Comparison of ENCODE assay signal across 8 cellular contexts in genomic region chr12:39619660-39620433, GRCh38. TPM values are rescaled to one million over a fixed set of nuclear protein-coding genes. Genes with fewer than 3 reads are reported as not detected.
DNase-seq lines count a peak whose midpoint lies in the region; ATAC-seq, FAIRE-seq and TF ChIP-seq lines count a peak whose summit lies in the region.

Gene ABCD2, minus strand, starts transcription at chr12:39619803. Its CDS starts 188 bp downstream, at chr12:39619615.

- H3K36me3 ChIP-seq in PC-9 (ENCODE audit: low read depth): no peaks in the 10 kb centered on the region
- H3K36me3 ChIP-seq in fibroblast of lung (ENCODE audit: control insufficient read depth, insufficient read depth, low read length): no peaks in the 10 kb centered on the region

- no peaks in the 10 kb centered on the region for H3K9me3 Mint-ChIP-seq in activated T-cell treated with anti-CD3 and anti-CD28 coated beads, Interleukin-2, amount 50 U/mL, for 4 hours
- H3K9me3 Mint-ChIP-seq in naive B cell: no peaks in the 10 kb centered on the region

- H3K27me3 ChIP-seq in PC-9 (ENCODE audit: insufficient read depth, low read depth) (no peaks in the 10 kb centered on the region), fibroblast of lung (ENCODE audit: control insufficient read depth, insufficient read depth, low read length) (no peaks in the 10 kb centered on the region)

- H3K36me3 Mint-ChIP-seq in activated T-cell treated with anti-CD3 and anti-CD28 coated beads, Interleukin-2, amount 50 U/mL, for 4 hours (ENCODE audit: insufficient read depth): no peaks in the 10 kb centered on the region
- no peaks in the 10 kb centered on the region for H3K36me3 Mint-ChIP-seq in naive B cell

- BruUV-seq in PC-9 (replicated peaks; lab: Mats Ljungman, UMichigan): no TSS peak

- H3K4me3 Mint-ChIP-seq in activated T-cell treated with anti-CD3 and anti-CD28 coated beads, Interleukin-2, amount 50 U/mL, for 4 hours: no peak within 1 kb of the TSS
- H3K4me3 Mint-ChIP-seq in naive B cell: peak within 1 kb of the TSS in 2 of 8 donors; percentile 28 to 57

- peak; percentile 85 for ATAC-seq in GM21423 (IDR thresholded peaks at IDR 0.05; ENCODE audit: unreplicated experiment)
- peak; percentile 77 to 79 for ATAC-seq in activated T-cell treated with anti-CD3 and anti-CD28 coated beads, Interleukin-2, amount 50 U/mL, for 4 hours
- ATAC-seq in naive B cell (ENCODE audit: low read depth in 2 of 2): peak; percentile 90 to 92

- no peak within 1 kb of the TSS for H3K9ac ChIP-seq in fibroblast of lung (ENCODE audit: insufficient read depth, low read length)

- TF ChIP-seq CTCF in D721Med (IDR thresholded peaks at IDR 0.05; ENCODE audit: insufficient read depth, missing control alignments) (peak; percentile 11), PC-9 (conservative IDR thresholded peaks at IDR 0.05) (peak; percentile 26; the same call in 1 of the 2 replicates), fibroblast of lung (conservative IDR thresholded peaks at IDR 0.05 in 1 of 2, IDR thresholded peaks at IDR 0.05 in 1 of 2; ENCODE audit: low read depth in 1 of 2, low read length in 2 of 2) (peak in 1 of 2 donors; percentile 6)

- intact Hi-C loops in PC-9 (cut with micrococcal nuclease; ENCODE audit: unreplicated experiment): no loop called here

- FAIRE-seq in D721Med (lab: Jason Lieb, UNC) (no peak), HTR-8/SVneo (lab: Jason Lieb, UNC) (no peak)

- peak within 1 kb of the TSS; percentile 89 for H2AFZ ChIP-seq in PC-9
- peak within 1 kb of the TSS; percentile 90 for H2AFZ ChIP-seq in fibroblast of lung (ENCODE audit: low read length)

- no peaks in the 10 kb centered on the region for H3K9me2 ChIP-seq in PC-9 (ENCODE audit: insufficient read depth)

- H3K79me2 ChIP-seq in PC-9 (ENCODE audit: low read depth) (no peaks in the 10 kb centered on the region), fibroblast of lung (ENCODE audit: control insufficient read depth, insufficient read depth, low read length) (no peaks in the 10 kb centered on the region)

- H3K4me2 ChIP-seq in PC-9 (peak within 1 kb of the TSS; percentile 85), fibroblast of lung (ENCODE audit: extremely low read depth, insufficient read depth, low read length) (peak within 1 kb of the TSS; percentile 87)

- no peaks in the 10 kb centered on the region for H3F3A ChIP-seq in PC-9 (ENCODE audit: insufficient read depth, low read depth)

- H3K4me3 ChIP-seq in PC-9: peak within 1 kb of the TSS; percentile 68
- H3K4me3 ChIP-seq in fibroblast of lung (replicated peaks in 1 of 4; ENCODE audit: control extremely low read depth in 1 of 4, insufficient read depth in 1 of 4, low read depth in 3 of 4, low read length in 4 of 4): peak within 1 kb of the TSS; percentile 55 to 92 (median 65)

- DNase-seq in D721Med (ENCODE audit: insufficient read length, low spot score) (no peak), HTR-8/SVneo (ENCODE audit: insufficient read length, low spot score) (peak; percentile 27), PC-9 (peak in 1 of 2 experiments; percentile 37), fibroblast of lung (ENCODE audit: low read depth in 2 of 2) (peak; percentile 86 to 90), naive B cell (peak; percentile 72)
- DNase-seq in activated T-cell treated with anti-CD3 and anti-CD28 coated beads, Interleukin-2, amount 50 U/mL, for 4 hours: peak; percentile 53
- peak; percentile 62 to 88 (median 81) for DNase-seq in stimulated activated naive CD4-positive, alpha-beta T cell (lab: John Stamatoyannopoulos, UW)

- H3K27ac ChIP-seq in PC-9 (no peak within 1 kb of the TSS), fibroblast of lung (ENCODE audit: insufficient read depth, low read length) (peak within 1 kb of the TSS; percentile 22)

- H4K20me1 ChIP-seq in PC-9 (ENCODE audit: insufficient read depth) (no peaks in the 10 kb centered on the region), fibroblast of lung (ENCODE audit: control insufficient read depth, extremely low read depth, insufficient read depth, low read length) (no peaks in the 10 kb centered on the region)

- H3K9me3 ChIP-seq in PC-9 (ENCODE audit: insufficient read depth, low read depth) (no peaks in the 10 kb centered on the region), fibroblast of lung (ENCODE audit: control insufficient read depth, insufficient read depth, low read depth, low read length) (no peaks in the 10 kb centered on the region)

- peak within 1 kb of the TSS in 4 of 6 donors; percentile 8 to 93 (median 50) for H3K27ac Mint-ChIP-seq in naive B cell

- H3K4me1 Mint-ChIP-seq in activated T-cell treated with anti-CD3 and anti-CD28 coated beads, Interleukin-2, amount 50 U/mL, for 4 hours (ENCODE audit: low read depth): peaks cover 59% of the 10 kb centered on the region
- peaks cover 7 to 13% (median 9%) of the 10 kb centered on the region in 3 donors for H3K4me1 Mint-ChIP-seq in naive B cell

- POLR2A ChIA-PET in PC-9 (lab: Charles Lee; ENCODE audit: unreplicated experiment): interaction anchor here (0.6 kb wide), 3 partner anchors 107 to 295 kb away, joined by 3 to 12 read pairs (median 9); no protein-coding TSS in a partner anchor

- H3K27me3 Mint-ChIP-seq in activated T-cell treated with anti-CD3 and anti-CD28 coated beads, Interleukin-2, amount 50 U/mL, for 4 hours (ENCODE audit: low read depth): no peaks in the 10 kb centered on the region
- H3K27me3 Mint-ChIP-seq in naive B cell: no peaks in the 10 kb centered on the region

- H3K4me1 ChIP-seq in PC-9 (replicated peaks; ENCODE audit: insufficient read depth) (no peaks in the 10 kb centered on the region; the same call in 1 of the 2 replicates), fibroblast of lung (ENCODE audit: control insufficient read depth, extremely low read depth, insufficient read depth, low read length) (no peaks in the 10 kb centered on the region)

- CTCF ChIA-PET in PC-9 (lab: Charles Lee): interaction anchor here (0.5 to 1.4 kb wide), 4 partner anchors 15 to 760 kb away, joined by 3 to 4 read pairs (median 3); no protein-coding TSS in a partner anchor

RNA-seq across cellular contexts. Expression of gene ABCD2, which starts in this region (rescaled TPM):
- not detected in 2 replicates for total RNA-seq in PC-9 (2021)
- under 1 TPM; 0.69 to 0.89 (median 0.79) TPM for total RNA-seq in activated T-cell treated with anti-CD3 and anti-CD28 coated beads, Interleukin-2, amount 50 U/mL, for 4 hours
- under 0.01 and 0.33 TPM in 2 replicates for total RNA-seq in fibroblast of lung
- polyA plus RNA-seq in fibroblast of lung: 0.03 and 0.14 TPM in 2 replicates
- polyA plus RNA-seq in fibroblast of lung (2012): 0.05 and 0.13 TPM in 2 replicates
- not detected in 2 replicates for polyA minus RNA-seq in fibroblast of lung (ENCODE audit: low replicate concordance)
- polyA plus RNA-seq in naive B cell (ENCODE audit: low read depth in 6 of 6): 1 to 10 TPM in 1 of 6 donors, under 1 TPM in 4, not detected in 1; 0.26 to 1.1 (median 0.30) TPM

Comparison
In these comparisons a context has a peak if more than half of its experiments do, and no peak if none do; other contexts are left out.
1. Peak in DNase-seq and ATAC-seq in activated T-cell treated with anti-CD3 and anti-CD28 coated beads, Interleukin-2, amount 50 U/mL, for 4 hours; RNA of the gene not detected or under 1 TPM.
2. Peak in DNase-seq, H3K4me3 ChIP-seq, H3K27ac ChIP-seq and H3K4me2 ChIP-seq in fibroblast of lung; RNA of the gene not detected or under 1 TPM.